Comparison of ENCODE assay signal across 1 cellular context in the genomic region with DNA sequence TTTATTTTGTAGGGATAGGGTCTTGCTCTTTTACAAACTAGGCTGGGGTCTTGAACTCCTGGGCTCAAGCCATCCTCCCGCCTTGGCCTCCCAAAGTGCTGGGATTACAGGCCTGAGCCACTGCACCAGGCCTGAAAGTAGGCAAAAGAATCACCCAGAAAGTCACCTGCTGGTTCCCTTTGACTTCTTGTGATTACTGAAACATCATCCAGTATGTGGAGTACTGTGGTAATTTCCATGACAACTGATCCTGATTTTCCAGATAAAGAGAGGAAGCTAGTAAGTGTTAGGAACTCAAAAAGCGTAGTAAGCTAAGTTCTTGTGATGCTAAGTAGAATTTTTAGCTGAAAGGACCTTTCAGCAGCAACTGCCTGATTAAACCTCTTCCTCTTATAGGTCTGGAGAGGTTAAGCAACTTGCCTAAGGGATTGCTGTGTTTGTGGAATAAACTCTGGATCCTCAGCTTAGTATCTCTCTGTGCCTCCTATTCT.
TF ChIP-seq lines count a peak whose summit lies in the region.

No MANE protein-coding gene starts in this region.

TF ChIP-seq in GM23338, 12 proteins besides CTCF, POLR2A, EP300 and RAD21 (continued from another document):
- TF ChIP-seq, protein P1, sequence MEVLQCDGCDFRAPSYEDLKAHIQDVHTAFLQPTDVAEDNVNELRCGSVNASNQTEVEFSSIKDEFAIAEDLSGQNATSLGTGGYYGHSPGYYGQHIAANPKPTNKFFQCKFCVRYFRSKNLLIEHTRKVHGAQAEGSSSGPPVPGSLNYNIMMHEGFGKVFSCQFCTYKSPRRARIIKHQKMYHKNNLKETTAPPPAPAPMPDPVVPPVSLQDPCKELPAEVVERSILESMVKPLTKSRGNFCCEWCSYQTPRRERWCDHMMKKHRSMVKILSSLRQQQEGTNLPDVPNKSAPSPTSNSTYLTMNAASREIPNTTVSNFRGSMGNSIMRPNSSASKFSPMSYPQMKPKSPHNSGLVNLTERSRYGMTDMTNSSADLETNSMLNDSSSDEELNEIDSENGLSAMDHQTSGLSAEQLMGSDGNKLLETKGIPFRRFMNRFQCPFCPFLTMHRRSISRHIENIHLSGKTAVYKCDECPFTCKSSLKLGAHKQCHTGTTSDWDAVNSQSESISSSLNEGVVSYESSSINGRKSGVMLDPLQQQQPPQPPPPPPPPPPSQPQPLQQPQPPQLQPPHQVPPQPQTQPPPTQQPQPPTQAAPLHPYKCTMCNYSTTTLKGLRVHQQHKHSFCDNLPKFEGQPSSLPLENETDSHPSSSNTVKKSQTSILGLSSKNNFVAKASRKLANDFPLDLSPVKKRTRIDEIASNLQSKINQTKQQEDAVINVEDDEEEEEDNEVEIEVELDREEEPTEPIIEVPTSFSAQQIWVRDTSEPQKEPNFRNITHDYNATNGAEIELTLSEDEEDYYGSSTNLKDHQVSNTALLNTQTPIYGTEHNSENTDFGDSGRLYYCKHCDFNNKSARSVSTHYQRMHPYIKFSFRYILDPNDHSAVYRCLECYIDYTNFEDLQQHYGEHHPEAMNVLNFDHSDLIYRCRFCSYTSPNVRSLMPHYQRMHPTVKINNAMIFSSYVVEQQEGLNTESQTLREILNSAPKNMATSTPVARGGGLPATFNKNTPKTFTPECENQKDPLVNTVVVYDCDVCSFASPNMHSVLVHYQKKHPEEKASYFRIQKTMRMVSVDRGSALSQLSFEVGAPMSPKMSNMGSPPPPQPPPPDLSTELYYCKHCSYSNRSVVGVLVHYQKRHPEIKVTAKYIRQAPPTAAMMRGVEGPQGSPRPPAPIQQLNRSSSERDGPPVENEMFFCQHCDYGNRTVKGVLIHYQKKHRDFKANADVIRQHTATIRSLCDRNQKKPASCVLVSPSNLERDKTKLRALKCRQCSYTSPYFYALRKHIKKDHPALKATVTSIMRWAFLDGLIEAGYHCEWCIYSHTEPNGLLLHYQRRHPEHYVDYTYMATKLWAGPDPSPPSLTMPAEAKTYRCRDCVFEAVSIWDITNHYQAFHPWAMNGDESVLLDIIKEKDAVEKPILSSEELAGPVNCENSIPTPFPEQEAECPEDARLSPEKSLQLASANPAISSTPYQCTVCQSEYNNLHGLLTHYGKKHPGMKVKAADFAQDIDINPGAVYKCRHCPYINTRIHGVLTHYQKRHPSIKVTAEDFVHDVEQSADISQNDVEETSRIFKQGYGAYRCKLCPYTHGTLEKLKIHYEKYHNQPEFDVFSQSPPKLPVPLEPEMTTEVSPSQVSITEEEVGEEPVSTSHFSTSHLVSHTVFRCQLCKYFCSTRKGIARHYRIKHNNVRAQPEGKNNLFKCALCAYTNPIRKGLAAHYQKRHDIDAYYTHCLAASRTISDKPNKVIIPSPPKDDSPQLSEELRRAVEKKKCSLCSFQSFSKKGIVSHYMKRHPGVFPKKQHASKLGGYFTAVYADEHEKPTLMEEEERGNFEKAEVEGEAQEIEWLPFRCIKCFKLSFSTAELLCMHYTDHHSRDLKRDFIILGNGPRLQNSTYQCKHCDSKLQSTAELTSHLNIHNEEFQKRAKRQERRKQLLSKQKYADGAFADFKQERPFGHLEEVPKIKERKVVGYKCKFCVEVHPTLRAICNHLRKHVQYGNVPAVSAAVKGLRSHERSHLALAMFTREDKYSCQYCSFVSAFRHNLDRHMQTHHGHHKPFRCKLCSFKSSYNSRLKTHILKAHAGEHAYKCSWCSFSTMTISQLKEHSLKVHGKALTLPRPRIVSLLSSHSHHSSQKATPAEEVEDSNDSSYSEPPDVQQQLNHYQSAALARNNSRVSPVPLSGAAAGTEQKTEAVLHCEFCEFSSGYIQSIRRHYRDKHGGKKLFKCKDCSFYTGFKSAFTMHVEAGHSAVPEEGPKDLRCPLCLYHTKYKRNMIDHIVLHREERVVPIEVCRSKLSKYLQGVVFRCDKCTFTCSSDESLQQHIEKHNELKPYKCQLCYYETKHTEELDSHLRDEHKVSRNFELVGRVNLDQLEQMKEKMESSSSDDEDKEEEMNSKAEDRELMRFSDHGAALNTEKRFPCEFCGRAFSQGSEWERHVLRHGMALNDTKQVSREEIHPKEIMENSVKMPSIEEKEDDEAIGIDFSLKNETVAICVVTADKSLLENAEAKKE (CRISPR knock-in tag; IDR thresholded peaks at IDR 0.05) = 0 out of 2 replicates have a peak, but pooled peaks have one; percentile 18
